In genomic region chr6:31642798-31643570, GRCh38 we compare ENCODE assay signal across 27 cellular contexts.
"Had no signal": no experiment of that assay in that cellular context is flagged by ENCODE, and none has a peak within 500 bp of the region (broad histone marks: within the 10 kb centered on the region; RNA-seq: fewer than 3 reads in every experiment).

No MANE protein-coding gene starts in this region.

- H3K9me3 ChIP-seq: SJCRH30, SK-N-SH had no signal

- H3K27ac ChIP-seq: KMS-11, SJCRH30, VCaP had no signal

- H3K4me1 Mint-ChIP-seq: brain, IgD-negative memory B cell had no signal

- H3K27me3 ChIP-seq: SJCRH30 had no signal

- ATAC-seq: activated CD8-positive, alpha-beta T cell treated with anti-CD3 and anti-CD28 coated beads for 36 hours had no signal

- H3K4me3 ChIP-seq: SJCRH30 had no signal

- DNase-seq: activated CD4-positive, alpha-beta T cell treated with anti-CD3 and anti-CD28 coated beads, Interleukin-2, amount 10 ng/mL, durations not matched to agents 7 days and 5 days; activated CD4-positive, CD25-positive, alpha-beta regulatory T cell; activated CD8-positive, alpha-beta memory T cell treated with anti-CD3 and anti-CD28 coated beads, Interleukin-2, amount 50 U/mL, for 4 hours; activated CD8-positive, alpha-beta T cell treated with anti-CD3 and anti-CD28 coated beads for 36 hours; activated effector memory CD4-positive, alpha-beta T cell treated with Interleukin-2 at 50 U/mL for 16 hours; activated naive CD4-positive, alpha-beta T cell treated with anti-CD3 and anti-CD28 coated beads, Interleukin-2, amount 10 ng/mL, durations not matched to agents 7 days and 5 days; amygdala; NCI-H1105; NCI-H1436; NCI-H1694 treated with DMSO at 0.1 percent for 48 hours; NCI-H2029 treated with DMSO at 0.1 percent for 48 hours; NCI-H345; NCI-H510A; NCI-H526 treated with DMSO at 0.1 percent for 48 hours; NCI-H82; Right ventricle myocardium superior; RPMI8226; SJCRH30; SK-N-SH; T-helper 1 cell had no signal

- H3K9me3 Mint-ChIP-seq: activated CD4-positive, alpha-beta T cell treated with anti-CD3 and anti-CD28 coated beads, Interleukin-2, amount 10 ng/mL, durations not matched to agents 7 days and 5 days; activated CD8-positive, alpha-beta T cell treated with anti-CD3 and anti-CD28 coated beads for 36 hours; activated naive CD4-positive, alpha-beta T cell treated with anti-CD3 and anti-CD28 coated beads, Interleukin-2, amount 10 ng/mL, durations not matched to agents 7 days and 5 days; activated T-helper 1 cell treated with anti-CD3 and anti-CD28 coated beads, Interleukin-12 subunit alpha, Interleukin-12 subunit beta, Interleukin-2, Interleukin-4 antibody, amounts not matched to agents 30 ng/mL and 10 ng/mL and 1 ng/mL, durations not matched to agents 14 hours and 24 hours and 36 hours; brain; central memory CD8-positive, alpha-beta T cell; IgD-negative memory B cell had no signal

- FAIRE-seq: astrocyte had no signal

- H3K4me1 ChIP-seq: SJCRH30 had no signal

- H3K27ac Mint-ChIP-seq: activated CD4-positive, alpha-beta T cell treated with anti-CD3 and anti-CD28 coated beads, Interleukin-2, amount 10 ng/mL, durations not matched to agents 7 days and 5 days; activated T-helper 1 cell treated with anti-CD3 and anti-CD28 coated beads, Interleukin-12 subunit alpha, Interleukin-12 subunit beta, Interleukin-2, Interleukin-4 antibody, amounts not matched to agents 30 ng/mL and 10 ng/mL and 1 ng/mL, durations not matched to agents 14 hours and 24 hours and 36 hours; brain; IgD-negative memory B cell had no signal

- H3K27me3 Mint-ChIP-seq: activated CD4-positive, alpha-beta T cell treated with anti-CD3 and anti-CD28 coated beads, Interleukin-2, amount 10 ng/mL, durations not matched to agents 7 days and 5 days; activated CD8-positive, alpha-beta T cell treated with anti-CD3 and anti-CD28 coated beads for 36 hours; activated naive CD4-positive, alpha-beta T cell treated with anti-CD3 and anti-CD28 coated beads, Interleukin-2, amount 10 ng/mL, durations not matched to agents 7 days and 5 days; brain; central memory CD8-positive, alpha-beta T cell; IgD-negative memory B cell had no signal

- H3K4me3 Mint-ChIP-seq: activated CD4-positive, alpha-beta T cell treated with anti-CD3 and anti-CD28 coated beads, Interleukin-2, amount 10 ng/mL, durations not matched to agents 7 days and 5 days; activated CD8-positive, alpha-beta T cell treated with anti-CD3 and anti-CD28 coated beads for 36 hours; activated naive CD4-positive, alpha-beta T cell treated with anti-CD3 and anti-CD28 coated beads, Interleukin-2, amount 10 ng/mL, durations not matched to agents 7 days and 5 days; activated T-helper 1 cell treated with anti-CD3 and anti-CD28 coated beads, Interleukin-12 subunit alpha, Interleukin-12 subunit beta, Interleukin-2, Interleukin-4 antibody, amounts not matched to agents 30 ng/mL and 10 ng/mL and 1 ng/mL, durations not matched to agents 14 hours and 24 hours and 36 hours; brain; central memory CD8-positive, alpha-beta T cell; IgD-negative memory B cell had no signal
